In the genomic region with DNA sequence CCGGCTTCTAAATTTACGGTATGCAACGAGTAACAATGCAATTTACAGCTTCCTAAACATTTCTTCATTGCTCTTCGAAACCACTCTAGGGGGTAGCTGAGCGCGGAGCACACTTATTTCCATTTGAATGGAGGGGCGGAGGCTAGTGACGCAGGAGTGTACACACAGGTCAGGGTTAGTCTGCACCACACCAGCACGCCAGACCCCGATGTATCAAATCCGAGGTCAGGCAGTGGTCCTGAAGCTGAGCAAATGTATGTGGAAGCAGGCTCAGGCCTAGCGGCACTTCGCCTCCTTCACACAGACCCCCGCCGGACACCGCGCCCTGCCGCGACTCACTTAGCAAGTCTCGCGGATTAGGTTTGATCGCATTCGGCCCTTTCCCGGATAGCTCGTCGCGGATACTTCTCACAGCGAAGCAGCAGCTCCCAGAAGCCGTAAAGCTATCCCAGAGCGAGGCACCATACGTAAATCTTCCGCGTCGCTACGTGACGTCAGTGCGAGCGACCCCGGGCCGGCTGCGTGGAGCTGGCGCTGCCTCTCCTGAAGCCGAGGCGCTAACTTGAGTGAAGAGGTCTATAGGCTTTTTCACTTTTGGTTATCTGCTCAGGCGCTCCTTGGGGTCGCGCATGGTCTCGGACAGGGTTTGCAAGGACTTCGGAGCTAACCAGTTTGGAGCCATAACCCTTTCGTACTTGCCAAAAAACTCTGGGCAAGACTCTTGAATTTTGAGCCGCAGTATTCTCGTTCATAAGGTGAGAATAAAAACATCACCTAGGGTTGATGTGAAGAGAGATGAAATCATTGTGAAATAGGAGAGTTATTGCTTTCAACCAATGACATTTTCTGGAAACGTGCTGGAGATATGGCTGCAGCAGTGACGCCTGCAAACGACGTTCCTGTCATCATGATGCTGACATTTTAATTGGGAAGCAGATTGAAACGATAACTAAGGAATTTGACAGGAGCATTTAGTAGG, we compare ENCODE assay signal across 8 cellular contexts. TPM values are rescaled to one million over a fixed set of nuclear protein-coding genes. Genes with fewer than 3 reads are reported as not detected.
DNase-seq lines count a peak whose midpoint lies in the region; TF ChIP-seq lines count a peak whose summit lies in the region.

A gene with protein sequence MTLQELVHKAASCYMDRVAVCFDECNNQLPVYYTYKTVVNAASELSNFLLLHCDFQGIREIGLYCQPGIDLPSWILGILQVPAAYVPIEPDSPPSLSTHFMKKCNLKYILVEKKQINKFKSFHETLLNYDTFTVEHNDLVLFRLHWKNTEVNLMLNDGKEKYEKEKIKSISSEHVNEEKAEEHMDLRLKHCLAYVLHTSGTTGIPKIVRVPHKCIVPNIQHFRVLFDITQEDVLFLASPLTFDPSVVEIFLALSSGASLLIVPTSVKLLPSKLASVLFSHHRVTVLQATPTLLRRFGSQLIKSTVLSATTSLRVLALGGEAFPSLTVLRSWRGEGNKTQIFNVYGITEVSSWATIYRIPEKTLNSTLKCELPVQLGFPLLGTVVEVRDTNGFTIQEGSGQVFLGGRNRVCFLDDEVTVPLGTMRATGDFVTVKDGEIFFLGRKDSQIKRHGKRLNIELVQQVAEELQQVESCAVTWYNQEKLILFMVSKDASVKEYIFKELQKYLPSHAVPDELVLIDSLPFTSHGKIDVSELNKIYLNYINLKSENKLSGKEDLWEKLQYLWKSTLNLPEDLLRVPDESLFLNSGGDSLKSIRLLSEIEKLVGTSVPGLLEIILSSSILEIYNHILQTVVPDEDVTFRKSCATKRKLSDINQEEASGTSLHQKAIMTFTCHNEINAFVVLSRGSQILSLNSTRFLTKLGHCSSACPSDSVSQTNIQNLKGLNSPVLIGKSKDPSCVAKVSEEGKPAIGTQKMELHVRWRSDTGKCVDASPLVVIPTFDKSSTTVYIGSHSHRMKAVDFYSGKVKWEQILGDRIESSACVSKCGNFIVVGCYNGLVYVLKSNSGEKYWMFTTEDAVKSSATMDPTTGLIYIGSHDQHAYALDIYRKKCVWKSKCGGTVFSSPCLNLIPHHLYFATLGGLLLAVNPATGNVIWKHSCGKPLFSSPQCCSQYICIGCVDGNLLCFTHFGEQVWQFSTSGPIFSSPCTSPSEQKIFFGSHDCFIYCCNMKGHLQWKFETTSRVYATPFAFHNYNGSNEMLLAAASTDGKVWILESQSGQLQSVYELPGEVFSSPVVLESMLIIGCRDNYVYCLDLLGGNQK (minus strand): TSS at position 469 of the 979 bp plus-strand sequence. CDS start 3,192 bp downstream, outside the sequence.

- H3K27ac ChIP-seq in suprapubic skin = peak within 1 kb of the TSS; percentile 96

- TF ChIP-seq EP300 in suprapubic skin (IDR thresholded peaks at IDR 0.05) = no peak

- H3K4me1 Mint-ChIP-seq in activated naive CD4-positive, alpha-beta T cell treated with anti-CD3 and anti-CD28 coated beads, Interleukin-2, amount 10 ng/mL, durations not matched to agents 7 days and 5 days = peaks cover 45% of the 10 kb centered on the region

- CTCF ChIA-PET in activated naive CD4-positive, alpha-beta T cell treated with anti-CD3 and anti-CD28 coated beads, Interleukin-2, amount 10 ng/mL, durations not matched to agents 7 days and 5 days (lab: Charles Lee) = interaction anchor here (0.9 to 2.1 kb wide), 7 partner anchors 23 to 438 kb away, joined by 3 to 10 read pairs (median 4); partner anchors contain the start of genes CEP135, PAICS and PPAT

- H3K4me3 ChIP-seq in HFF-Myc (replicated peaks; ENCODE audit: low read depth, low read length) (peak within 1 kb of the TSS; percentile 73), suprapubic skin (peak within 1 kb of the TSS; percentile 83)

- H3K9me3 Mint-ChIP-seq in activated naive CD4-positive, alpha-beta T cell treated with anti-CD3 and anti-CD28 coated beads, Interleukin-2, amount 10 ng/mL, durations not matched to agents 7 days and 5 days = no peaks in the 10 kb centered on the region

- TF ChIP-seq CTCF in HFF-Myc (IDR thresholded peaks at IDR 0.05; ENCODE audit: low read depth, low read length, missing control alignments) (no peak), suprapubic skin (IDR thresholded peaks at IDR 0.05) (no peak)

- peaks cover 17% of the 10 kb centered on the region for H3K4me1 ChIP-seq in suprapubic skin

- H3K9me3 ChIP-seq in suprapubic skin = no peaks in the 10 kb centered on the region

- DNase-seq in GM03348 (ENCODE audit: low spot score) (peak; percentile 95), HFF-Myc (ENCODE audit: extremely low read depth, low read depth) (peak; percentile 89), NAMALWA (ENCODE audit: low spot score) (peak; percentile 97), SK-N-DZ (ENCODE audit: low spot score) (peak; percentile 93), germinal center (ENCODE audit: low spot score) (peak; percentile 94), non-pigmented ciliary epithelial cell (ENCODE audit: low read depth) (peak; percentile 82), suprapubic skin (ENCODE audit: low spot score in 2 of 2) (peak; percentile 94 to 95)
- peak; percentile 97 for DNase-seq in activated naive CD4-positive, alpha-beta T cell treated with anti-CD3 and anti-CD28 coated beads, Interleukin-2, amount 10 ng/mL, durations not matched to agents 7 days and 5 days

- H3K27me3 ChIP-seq in suprapubic skin = no peaks in the 10 kb centered on the region

- under 1% methylated on average over 22 of the region's 57 CpGs for WGBS in suprapubic skin

- TF ChIP-seq POLR2A in suprapubic skin (IDR thresholded peaks at IDR 0.05) = peak in 1 of 2 donors; percentile 51

- peaks cover 9% of the 10 kb centered on the region for H3K36me3 Mint-ChIP-seq in activated naive CD4-positive, alpha-beta T cell treated with anti-CD3 and anti-CD28 coated beads, Interleukin-2, amount 10 ng/mL, durations not matched to agents 7 days and 5 days

- peak within 1 kb of the TSS; percentile 100 for H3K27ac Mint-ChIP-seq in activated naive CD4-positive, alpha-beta T cell treated with anti-CD3 and anti-CD28 coated beads, Interleukin-2, amount 10 ng/mL, durations not matched to agents 7 days and 5 days

- H3K4me3 Mint-ChIP-seq in activated naive CD4-positive, alpha-beta T cell treated with anti-CD3 and anti-CD28 coated beads, Interleukin-2, amount 10 ng/mL, durations not matched to agents 7 days and 5 days = peak within 1 kb of the TSS; percentile 82

- no peaks in the 10 kb centered on the region for H3K36me3 ChIP-seq in suprapubic skin

- no peaks in the 10 kb centered on the region for H3K27me3 Mint-ChIP-seq in activated naive CD4-positive, alpha-beta T cell treated with anti-CD3 and anti-CD28 coated beads, Interleukin-2, amount 10 ng/mL, durations not matched to agents 7 days and 5 days

RNA-seq across cellular contexts. Expression of the gene that starts here (rescaled TPM):
- 9.6 and 11.9 TPM in 2 replicates for polyA plus RNA-seq in SK-N-DZ (2014; cell fraction: cytosol; rRNA removed)
- polyA plus RNA-seq in SK-N-DZ (2014; cell fraction: nucleus; rRNA removed) = 14.6 and 15.5 TPM in 2 replicates
- total RNA-seq in suprapubic skin = 10 to 100 TPM; 10.7 to 14.6 (median 12.0) TPM

Comparison
In these comparisons a context has a peak if more than half of its experiments do, and no peak if none do; other contexts are left out.
1. Peak in every context shown above with its lines: DNase-seq, H3K4me3 ChIP-seq and H3K27ac ChIP-seq.